In genomic region chr16:19113577-19114358, GRCh38 we compare ENCODE assay signal across 9 cellular contexts. TPM values are rescaled to one million over a fixed set of nuclear protein-coding genes. Genes with fewer than 3 reads are reported as not detected.
A peak's percentile ranks its signal among the peaks of the same experiment; 100 is the strongest.
DNase-seq lines count a peak whose midpoint lies in the region; ATAC-seq and TF ChIP-seq lines count a peak whose summit lies in the region.
"Had no signal": no experiment of that assay in that cellular context is flagged by ENCODE, and none has a peak within 500 bp of the region (broad histone marks: within the 10 kb centered on the region; RNA-seq: fewer than 3 reads in every experiment).

ITPRIPL2 (plus strand) TSS chr16:19113964; CDS start chr16:19114462, 498 bp downstream.

- ATAC-seq in omental fat pad (ENCODE audit: low FRiP score) (peak; percentile 77), HG03442 (IDR thresholded peaks at IDR 0.05; ENCODE audit: unreplicated experiment) (no peak)

- CTCF ChIA-PET in AG04450 (lab: Charles Lee) = interaction anchor here (1.4 to 2.1 kb wide), 3 partner anchors 27 to 28 kb away, joined by 4 to 7 read pairs (median 5); no protein-coding TSS in a partner anchor

- POLR2A ChIA-PET in AG04450 (lab: Yijun Ruan, JAX) = interaction anchor here (0.5 to 1.2 kb wide), 3 partner anchors 9 to 407 kb away, joined by 3 to 5 read pairs (median 4); no protein-coding TSS in a partner anchor

- no peak for DNase-seq in AG04450 (ENCODE audit: low read depth, low spot score)
- peak; percentile 78 for DNase-seq in NCI-H146 (lab: John Stamatoyannopoulos, UW)
- DNase-seq in head of caudate nucleus = peak in 40 of 42 donors; percentile 21 to 74 (median 47)
- DNase-seq in omental fat pad (ENCODE audit: low spot score) = peak; percentile 33
- DNase-seq in GM19240 (ENCODE audit: insufficient read length, low spot score) = no peak

- no peaks in the 10 kb centered on the region for H3K27me3 ChIP-seq in AG04450 (ENCODE audit: control insufficient read depth, insufficient read depth, low read length)

- intact Hi-C loops in head of caudate nucleus (cut with DNase I) = no loop called here

- TF ChIP-seq CTCF in AG04450 (IDR thresholded peaks at IDR 0.05; ENCODE audit: low read depth, low read length) (no peak), GM12875 (IDR thresholded peaks at IDR 0.05; ENCODE audit: borderline replicate concordance, insufficient read depth, low read depth, low read length) (no peak), omental fat pad (IDR thresholded peaks at IDR 0.05) (no peak)

- H3K9me3 ChIP-seq in AG04450 (ENCODE audit: control insufficient read depth, insufficient read depth, low read length) = peaks cover 14% of the 10 kb centered on the region; the same call in 1 of the 2 replicates

- peak within 1 kb of the TSS; percentile 73 for H3K4me3 ChIP-seq in AG04450 (ENCODE audit: low read depth, low read length)
- H3K4me3 ChIP-seq in GM12875 (ENCODE audit: low read depth, low read length) = peak within 1 kb of the TSS; percentile 63

- WGBS in adipose tissue, 3 donors = 1 to 2% (median 2%) methylated on average over 59 to 72 of the region's 74 CpGs

- H3K27ac ChIP-seq in AG04450 (ENCODE audit: low read depth, low read length) (peak within 1 kb of the TSS; percentile 88), adipose tissue (ENCODE audit: low read depth, low read length) (peak within 1 kb of the TSS; percentile 79)
- H3K27ac ChIP-seq: KMS-11 had no signal

RNA-seq across cellular contexts. Expression of gene ITPRIPL2, which starts in this region (rescaled TPM):
- polyA plus RNA-seq in AG04450 (2011; rRNA removed) = 15.8 and 16.3 TPM in 2 replicates
- polyA minus RNA-seq in AG04450 (2011; rRNA and poly(A)+ RNA removed) = 17.5 and 22.7 TPM in 2 replicates
- 10 to 100 TPM in 2 of 3 donors, 1 to 10 TPM in 1; 7.7 to 29.1 (median 25.4) TPM for polyA plus RNA-seq in adipose tissue
- 10 to 100 TPM; 58.9 to 92.5 (median 75.7) TPM for total RNA-seq in omental fat pad

Comparison
In these comparisons a context has a peak if more than half of its experiments do, and no peak if none do; other contexts are left out.
1. DNase-seq: peak in NCI-H146 (single experiment), head of caudate nucleus (40 of 42) and omental fat pad (single experiment); none in AG04450 (single experiment) and GM19240 (single experiment).